19 cellular contexts compared by ENCODE assay signal in the genomic region with DNA sequence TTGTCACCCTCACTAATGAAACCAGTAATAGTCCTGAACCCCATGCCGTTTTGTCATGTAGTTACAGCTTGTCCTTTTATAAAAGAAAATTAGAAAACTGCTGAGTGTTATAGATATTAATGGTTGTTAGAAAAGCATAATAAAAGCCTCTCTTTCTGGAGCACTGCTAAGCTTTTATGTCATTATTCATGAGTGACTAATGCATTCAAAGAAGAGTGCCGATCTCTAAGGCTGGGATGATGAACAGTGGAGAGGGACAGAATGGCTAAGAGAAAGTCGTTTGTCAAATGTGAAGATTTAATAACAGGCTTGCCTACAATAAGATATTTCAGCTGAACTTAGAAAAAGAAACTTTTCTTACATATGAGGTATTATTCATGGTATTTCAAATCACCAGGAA.
DNase-seq lines count a peak whose midpoint lies in the region; ATAC-seq and TF ChIP-seq lines count a peak whose summit lies in the region.
"Had no signal": no experiment of that assay in that cellular context is flagged by ENCODE, and none has a peak within 500 bp of the region (broad histone marks: within the 10 kb centered on the region; RNA-seq: fewer than 3 reads in every experiment).

No MANE protein-coding gene starts in this region.

- no peak for TF ChIP-seq CTCF in PC-3 (conservative IDR thresholded peaks at IDR 0.05; ENCODE audit: low read depth, low read length)
- TF ChIP-seq CTCF in cardiac fibroblast (IDR thresholded peaks at IDR 0.05; ENCODE audit: low read depth, low read length), result no peak
- TF ChIP-seq CTCF in natural killer cell (IDR thresholded peaks at IDR 0.05), result no peak
- TF ChIP-seq CTCF in nephron progenitor cell (IDR thresholded peaks at IDR 0.05), result no peak

- CTCF ChIA-PET in PC-3 (lab: Charles Lee), result no interaction called here

- DNase-seq in ELR (ENCODE audit: low read depth) (peak; percentile 77), PC-3 (peak; percentile 50), cardiac fibroblast (ENCODE audit: low read depth in 2 of 2) (peak; percentile 1 to 7), midbrain (lab: John Stamatoyannopoulos, UW) (peak; percentile 11), SJCRH30 (no peak), natural killer cell (no peak), H4 (ENCODE audit: low spot score) (no peak), nephron progenitor cell (no peak)
- DNase-seq: activated B cell treated with CpG ODN at 0.5 μM for 24 hours; MG63; NCI-H2107; nucleus accumbens; stimulated activated CD4-positive, alpha-beta T cell treated with anti-CD3 and anti-CD28 coated beads, Interleukin-2, amount 100 ng/mL, for 48 hours; testis had no signal

- H3K27ac ChIP-seq in PC-3 (ENCODE audit: low read length) (no peak overlapping the region), SJCRH30 (no peak overlapping the region)
- H3K27ac ChIP-seq: RWPE1, testis had no signal

- no peaks in the 10 kb centered on the region for H3F3A ChIP-seq in PC-3 (ENCODE audit: low read length, unreplicated experiment)

- H3K4me2 ChIP-seq in PC-3 (ENCODE audit: low read length), result 0 out of 2 replicates have a peak overlapping the region, but pooled peaks have one; percentile 2

- H3K79me2 ChIP-seq in PC-3 (ENCODE audit: low read length), result no peaks in the 10 kb centered on the region

- peaks cover 10 to 13% of the 10 kb centered on the region in 2 donors for H3K9me3 Mint-ChIP-seq in natural killer cell
- H3K9me3 Mint-ChIP-seq in nephron progenitor cell, result no peaks in the 10 kb centered on the region
- H3K9me3 Mint-ChIP-seq: activated T-helper 1 cell treated with anti-CD3 and anti-CD28 coated beads, Interleukin-12 subunit alpha, Interleukin-12 subunit beta, Interleukin-2, Interleukin-4 antibody, amounts not matched to agents 30 ng/mL and 10 ng/mL and 1 ng/mL, durations not matched to agents 14 hours and 24 hours and 36 hours; T-helper 1 cell treated with Interleukin-12 subunit alpha and Interleukin-12 subunit beta and Interleukin-4 antibody, amounts not matched to agents 30 μg/mL and 1 μg/mL, for 36 hours had no signal

- no peaks in the 10 kb centered on the region for H4K20me1 ChIP-seq in PC-3 (ENCODE audit: low read length)

- H3K36me3 ChIP-seq in PC-3 (ENCODE audit: low read depth, low read length) (no peaks in the 10 kb centered on the region), SJCRH30 (no peaks in the 10 kb centered on the region)
- H3K36me3 ChIP-seq: MG63 had no signal

- peaks cover 20% of the 10 kb centered on the region for H3K4me1 ChIP-seq in PC-3 (ENCODE audit: insufficient read depth, low read length)
- peaks cover 3% of the 10 kb centered on the region; the same call in 1 of the 2 replicates for H3K4me1 ChIP-seq in SJCRH30
- H3K4me1 ChIP-seq: testis had no signal

- BruUV-seq in PC-3 (replicated peaks; lab: Mats Ljungman, UMichigan), result no TSS peak

- H3K27ac Mint-ChIP-seq in natural killer cell (no peak overlapping the region), nephron progenitor cell (no peak overlapping the region)
- H3K27ac Mint-ChIP-seq: activated B cell treated with CpG ODN at 0.5 μM for 24 hours; activated T-helper 1 cell treated with anti-CD3 and anti-CD28 coated beads, Interleukin-12 subunit alpha, Interleukin-12 subunit beta, Interleukin-2, Interleukin-4 antibody, amounts not matched to agents 30 ng/mL and 10 ng/mL and 1 ng/mL, durations not matched to agents 14 hours and 24 hours and 36 hours; B cell; T-helper 1 cell treated with Interleukin-12 subunit alpha and Interleukin-12 subunit beta and Interleukin-4 antibody, amounts not matched to agents 30 μg/mL and 1 μg/mL, for 36 hours had no signal

- POLR2A ChIA-PET in PC-3 (lab: Charles Lee; ENCODE audit: unreplicated experiment), result no interaction called here

- H3K9me2 ChIP-seq in PC-3 (replicated peaks; ENCODE audit: low read length), result no peaks in the 10 kb centered on the region

- H3K4me1 Mint-ChIP-seq in natural killer cell (no peaks in the 10 kb centered on the region), nephron progenitor cell (no peaks in the 10 kb centered on the region)
- H3K4me1 Mint-ChIP-seq: activated B cell treated with CpG ODN at 0.5 μM for 24 hours, B cell had no signal

- H3K4me3 Mint-ChIP-seq in natural killer cell, result no peak overlapping the region
- H3K4me3 Mint-ChIP-seq in nephron progenitor cell, result no peak overlapping the region
- H3K4me3 Mint-ChIP-seq: activated B cell treated with CpG ODN at 0.5 μM for 24 hours; activated T-helper 1 cell treated with anti-CD3 and anti-CD28 coated beads, Interleukin-12 subunit alpha, Interleukin-12 subunit beta, Interleukin-2, Interleukin-4 antibody, amounts not matched to agents 30 ng/mL and 10 ng/mL and 1 ng/mL, durations not matched to agents 14 hours and 24 hours and 36 hours; B cell; T-helper 1 cell treated with Interleukin-12 subunit alpha and Interleukin-12 subunit beta and Interleukin-4 antibody, amounts not matched to agents 30 μg/mL and 1 μg/mL, for 36 hours had no signal

- H3K4me3 ChIP-seq in PC-3 (ENCODE audit: low read length) (no peak overlapping the region), cardiac fibroblast (replicated peaks in 1 of 2; ENCODE audit: low read depth in 2 of 2, low read length in 2 of 2) (no peak overlapping the region), SJCRH30 (no peak overlapping the region)
- H3K4me3 ChIP-seq: MG63, testis had no signal

- H3K9ac ChIP-seq in PC-3 (ENCODE audit: low read length), result no peak overlapping the region

- intact Hi-C loops in PC-3 (cut with micrococcal nuclease) (loop anchor here (10.0 kb wide), 1 partner anchor 130 kb away; no protein-coding TSS in a partner anchor), natural killer cell (cut with micrococcal nuclease) (no loop called here)

- H3K9me3 ChIP-seq in PC-3 (ENCODE audit: low read length) (no peaks in the 10 kb centered on the region), SJCRH30 (replicated peaks) (no peaks in the 10 kb centered on the region)
- H3K9me3 ChIP-seq: MG63, testis had no signal

- no peaks in the 10 kb centered on the region for H3K27me3 Mint-ChIP-seq in natural killer cell (ENCODE audit: low read depth in 2 of 2)
- no peaks in the 10 kb centered on the region for H3K27me3 Mint-ChIP-seq in nephron progenitor cell (ENCODE audit: low read depth, poor library complexity)
- H3K27me3 Mint-ChIP-seq: activated B cell treated with CpG ODN at 0.5 μM for 24 hours, B cell had no signal

- ATAC-seq in PC-3, result peak; percentile 57
- ATAC-seq in natural killer cell, result no peak
- ATAC-seq: sciatic nerve had no signal

- no peaks in the 10 kb centered on the region for H3K36me3 Mint-ChIP-seq in natural killer cell
- no peaks in the 10 kb centered on the region for H3K36me3 Mint-ChIP-seq in nephron progenitor cell (ENCODE audit: low read depth)

- H3K27me3 ChIP-seq in PC-3 (ENCODE audit: low read length), result no peaks in the 10 kb centered on the region
- H3K27me3 ChIP-seq in SJCRH30, result no peaks in the 10 kb centered on the region
- H3K27me3 ChIP-seq: MG63, testis had no signal

- H2AFZ ChIP-seq in PC-3 (ENCODE audit: low read length), result no peak overlapping the region

Comparison
In these comparisons a context has a peak if more than half of its experiments do, and no peak if none do; other contexts are left out.
1. DNase-seq: peak in ELR (single experiment), PC-3 (single experiment), cardiac fibroblast (2 of 2) and midbrain (single experiment); none in SJCRH30 (0 of 2), natural killer cell (single experiment), H4 (single experiment) and nephron progenitor cell (single experiment).